ENCODE assay signal across 19 cellular contexts in genomic region chr17:49572226-49572625, GRCh38. TPM values are rescaled to one million over a fixed set of nuclear protein-coding genes. Genes with fewer than 3 reads are reported as not detected.
DNase-seq lines count a peak whose midpoint lies in the region; ATAC-seq, FAIRE-seq and TF ChIP-seq lines count a peak whose summit lies in the region.
"Had no signal": no experiment of that assay in that cellular context is flagged by ENCODE, and none has a peak within 500 bp of the region (broad histone marks: within the 10 kb centered on the region; RNA-seq: fewer than 3 reads in every experiment).

No MANE protein-coding gene starts in this region.

- peaks cover 27% of the 10 kb centered on the region for H3K4me1 Mint-ChIP-seq in T-helper 17 cell

- H3K36me3 Mint-ChIP-seq in T-helper 17 cell (ENCODE audit: low read depth) = no peaks in the 10 kb centered on the region

- no peak for FAIRE-seq in kidney (lab: Jason Lieb, UNC)
- FAIRE-seq: H54 had no signal

- ATAC-seq in Right ventricle myocardium inferior (no peak), heart right ventricle (no peak), lower lobe of right lung (no peak), thoracic aorta (ENCODE audit: insufficient number of reproducible peaks, low FRiP score, low read depth) (no peak), T-helper 17 cell (no peak)

- H3K27ac ChIP-seq in heart right ventricle (no peak overlapping the region), RWPE1 (0 out of 2 replicates have a peak overlapping the region, but pooled peaks have one; percentile 1), lower lobe of right lung (no peak overlapping the region), thoracic aorta (peak overlapping the region; percentile 95 to 100), kidney (ENCODE audit: low read depth in 2 of 2, low read length in 2 of 2) (no peak overlapping the region)
- H3K27ac ChIP-seq: BLaER1, SJCRH30 had no signal

- 61 to 65% methylated on average over 3 of the region's 3 CpGs for WGBS in heart right ventricle, 2 donors

- no peak overlapping the region for H3K27ac Mint-ChIP-seq in T-helper 17 cell

- intact Hi-C loops in Right ventricle myocardium inferior (cut with DNase I) = no loop called here
- intact Hi-C loops in heart right ventricle (cut with DNase I) = loop anchor here in 9 of 10 donors (5.0 to 10.0 kb wide), 8 partner anchors 105 to 425 kb away; partner anchors contain the start of genes DLX3 (in 2 of the 9), KAT7 (in 1 of the 9) and SPOP (in 1 of the 9)
- intact Hi-C loops in lower lobe of right lung (cut with DNase I) = loop anchor here (5.0 kb wide), 1 partner anchor 125 kb away; no protein-coding TSS in a partner anchor
- intact Hi-C loops in kidney (cut with DNase I) = loop anchor here (5.0 kb wide), 1 partner anchor 120 kb away; no protein-coding TSS in a partner anchor

- POLR2A ChIA-PET in RWPE1 (lab: Yijun Ruan, JAX; ENCODE audit: low non-redundant PET) = no interaction called here

- CTCF ChIA-PET in RWPE1 (lab: Yijun Ruan, JAX) = interaction anchor here (1.1 to 2.7 kb wide), 5 partner anchors 11 to 136 kb away, joined by 3 to 27 read pairs (median 6); partner anchors contain the start of gene SLC35B1

- DNase-seq in Right ventricle myocardium inferior (ENCODE audit: missing footprints) (peak; percentile 46), heart right ventricle (no peak), RWPE1 (ENCODE audit: low spot score) (no peak), lower lobe of right lung (peak; percentile 22), thoracic aorta (ENCODE audit: low spot score) (no peak), T-helper 17 cell (no peak), kidney (no peak)
- DNase-seq in central memory CD4-positive, alpha-beta T cell = no peak
- DNase-seq: NCI-H1105, NCI-H1694, NCI-H2107, NCI-H345, NCI-H69, OCI-M1, SJCRH30 had no signal

- TF ChIP-seq CTCF in heart right ventricle (IDR thresholded peaks at IDR 0.05) (no peak), RWPE1 (conservative IDR thresholded peaks at IDR 0.05; ENCODE audit: low read depth) (no peak), lower lobe of right lung (IDR thresholded peaks at IDR 0.05) (no peak), thoracic aorta (IDR thresholded peaks at IDR 0.05) (no peak), kidney (IDR thresholded peaks at IDR 0.05; ENCODE audit: borderline replicate concordance, extremely low read depth, insufficient read depth) (no peak)

- no peak overlapping the region for H3K9ac ChIP-seq in kidney (ENCODE audit: low read length in 2 of 2)
- H3K9ac ChIP-seq: BLaER1 had no signal

- H3K4me1 ChIP-seq in heart right ventricle (peaks cover 5 to 62% (median 27%) of the 10 kb centered on the region in 9 donors), lower lobe of right lung (peaks cover 53% of the 10 kb centered on the region), thoracic aorta (ENCODE audit: control insufficient read depth in 1 of 2, low read depth in 2 of 2) (peaks cover 15 to 54% of the 10 kb centered on the region in 2 donors), kidney (ENCODE audit: control insufficient read depth in 1 of 2, insufficient read depth in 1 of 2, low read depth in 1 of 2, low read length in 2 of 2) (peaks cover 0 to 11% of the 10 kb centered on the region in 2 donors)
- H3K4me1 ChIP-seq: SJCRH30 had no signal

- H3K27me3 Mint-ChIP-seq in T-helper 17 cell = peaks cover 36% of the 10 kb centered on the region

- H3K4me3 ChIP-seq in heart right ventricle (no peak overlapping the region), lower lobe of right lung (no peak overlapping the region), thoracic aorta (no peak overlapping the region), kidney (ENCODE audit: low read length in 2 of 2) (no peak overlapping the region)
- H3K4me3 ChIP-seq: BLaER1, SJCRH30 had no signal

- peaks cover 0 to 33% (median 0%) of the 10 kb centered on the region in 7 donors for H3K27me3 ChIP-seq in heart right ventricle
- H3K27me3 ChIP-seq in lower lobe of right lung (ENCODE audit: low read depth) = peaks cover 8% of the 10 kb centered on the region
- H3K27me3 ChIP-seq in thoracic aorta (replicated peaks; ENCODE audit: insufficient read depth) = no peaks in the 10 kb centered on the region

- no peak overlapping the region for H3K4me3 Mint-ChIP-seq in T-helper 17 cell

- H3K9me3 ChIP-seq in heart right ventricle (no peaks in the 10 kb centered on the region), lower lobe of right lung (no peaks in the 10 kb centered on the region), thoracic aorta (no peaks in the 10 kb centered on the region), T-helper 17 cell (ENCODE audit: control insufficient read depth, low read length, poor library complexity, severe bottlenecking) (no peaks in the 10 kb centered on the region), kidney (ENCODE audit: control insufficient read depth in 1 of 2, low read length in 2 of 2) (no peaks in the 10 kb centered on the region)
- H3K9me3 ChIP-seq: BLaER1, SJCRH30 had no signal

- H3K36me3 ChIP-seq in heart right ventricle (no peaks in the 10 kb centered on the region), lower lobe of right lung (no peaks in the 10 kb centered on the region), thoracic aorta (no peaks in the 10 kb centered on the region), kidney (ENCODE audit: control insufficient read depth in 1 of 2, insufficient read depth in 2 of 2, low read length in 2 of 2) (no peaks in the 10 kb centered on the region)
- H3K36me3 ChIP-seq: BLaER1, SJCRH30 had no signal

RNA-seq across cellular contexts. Expression of gene NXPH3, which starts 3.4 kb away (rescaled TPM):
- total RNA-seq in Right ventricle myocardium inferior (4.5 TPM), heart right ventricle (1 to 10 TPM; 2.2 to 4.4 (median 3.2) TPM), lower lobe of right lung (4.5 TPM), thoracic aorta (100 to 1,000 TPM in 1 of 2 donors, 10 to 100 TPM in 1; 61.7 to 131 TPM), T-helper 17 cell (not detected), kidney (0.98 TPM)
- polyA plus RNA-seq in heart right ventricle (1 to 10 TPM; 2.3 to 5.9 TPM), kidney (ENCODE audit: insufficient read depth, low read depth, low replicate concordance) (1.2 TPM)
- total RNA-seq: Daoy, RPMI7951 had no signal

Comparison
In these comparisons a context has a peak if more than half of its experiments do, and no peak if none do; other contexts are left out.
1. DNase-seq: peak in Right ventricle myocardium inferior (single experiment) and lower lobe of right lung (single experiment); none in heart right ventricle (0 of 2), RWPE1 (single experiment), thoracic aorta (single experiment), T-helper 17 cell (0 of 3), kidney (single experiment) and central memory CD4-positive, alpha-beta T cell (single experiment).
2. H3K27ac ChIP-seq: peak in RWPE1 (single experiment) and thoracic aorta (2 of 2); none in heart right ventricle (0 of 10), lower lobe of right lung (single experiment) and kidney (0 of 2).
3. RNA of gene NXPH3, which starts 3.4 kb away (total RNA-seq): 61.7 to 131 TPM in thoracic aorta; 4.5 TPM in lower lobe of right lung (single experiment), 4.5 TPM in Right ventricle myocardium inferior (single experiment), 2.2 to 4.4 TPM in heart right ventricle, 0.98 TPM in kidney (single experiment) and not detected in T-helper 17 cell; every median in the first group is over 10 times any median in the second.